ENCODE assay signal across 23 cellular contexts in the genomic region with DNA sequence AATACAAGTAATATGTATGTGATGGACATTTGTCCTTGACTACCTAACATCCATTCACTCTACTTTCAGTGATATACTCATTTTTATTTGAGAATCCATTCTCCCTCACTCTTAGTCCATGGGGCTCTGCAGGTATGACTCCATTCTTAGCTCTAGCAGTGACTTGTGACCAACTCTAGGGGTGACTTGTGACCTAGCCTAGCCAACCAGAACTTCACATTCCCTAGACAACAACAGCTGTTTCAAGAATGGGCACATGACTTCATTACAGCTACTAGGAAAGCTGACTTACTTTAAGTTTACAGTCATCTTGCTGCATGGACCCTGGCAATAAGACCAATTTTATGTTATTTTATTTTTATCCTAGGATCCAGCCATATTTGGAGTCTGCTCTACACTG.
"Had no signal": no experiment of that assay in that cellular context is flagged by ENCODE, and none has a peak within 500 bp of the region (broad histone marks: within the 10 kb centered on the region; RNA-seq: fewer than 3 reads in every experiment).

No MANE protein-coding gene starts in this region.

- H3K27me3 ChIP-seq: adrenal gland, ascending aorta, heart right ventricle, spleen, upper lobe of left lung had no signal

- H3K9me3 Mint-ChIP-seq: activated CD4-positive, alpha-beta T cell treated with anti-CD3 and anti-CD28 coated beads, Interleukin-2, amount 10 ng/mL, durations not matched to agents 7 days and 5 days; activated T-helper 1 cell treated with anti-CD3 and anti-CD28 coated beads, Interleukin-12 subunit alpha, Interleukin-12 subunit beta, Interleukin-2, Interleukin-4 antibody, amounts not matched to agents 30 ng/mL and 10 ng/mL and 1 ng/mL, durations not matched to agents 14 hours and 24 hours and 36 hours; natural killer cell treated with Interleukin-12 subunit alpha and Interleukin-12 subunit beta and Interleukin-15 and Interleukin-18, amount 100 ng/mL, for 72 hours had no signal

- H3K4me1 ChIP-seq: adrenal gland, ascending aorta, heart right ventricle, left ventricle myocardium inferior, spleen, upper lobe of left lung had no signal

- H3K27ac Mint-ChIP-seq: activated CD4-positive, alpha-beta T cell treated with anti-CD3 and anti-CD28 coated beads, Interleukin-2, amount 10 ng/mL, durations not matched to agents 7 days and 5 days; activated CD8-positive, alpha-beta T cell treated with anti-CD3 and anti-CD28 coated beads, Interleukin-2, amount 10 ng/mL, durations not matched to agents 7 days and 5 days; activated naive CD8-positive, alpha-beta T cell; activated T-helper 1 cell treated with anti-CD3 and anti-CD28 coated beads, Interleukin-12 subunit alpha, Interleukin-12 subunit beta, Interleukin-2, Interleukin-4 antibody, amounts not matched to agents 30 ng/mL and 10 ng/mL and 1 ng/mL, durations not matched to agents 14 hours and 24 hours and 36 hours; natural killer cell treated with Interleukin-12 subunit alpha and Interleukin-12 subunit beta and Interleukin-15 and Interleukin-18, amount 100 ng/mL, for 72 hours; progenitor cell of endocrine pancreas; T-helper 17 cell had no signal

- H3K36me3 Mint-ChIP-seq: activated naive CD8-positive, alpha-beta T cell; natural killer cell treated with Interleukin-12 subunit alpha and Interleukin-12 subunit beta and Interleukin-15 and Interleukin-18, amount 100 ng/mL, for 72 hours had no signal

- H3K27me3 Mint-ChIP-seq: progenitor cell of endocrine pancreas had no signal

- H3K27ac ChIP-seq: adrenal gland, ascending aorta, heart right ventricle, left ventricle myocardium inferior, spleen, upper lobe of left lung had no signal

- DNase-seq: activated CD4-positive, alpha-beta T cell treated with anti-CD3 and anti-CD28 coated beads, Interleukin-2, amount 10 ng/mL, durations not matched to agents 7 days and 5 days; activated CD8-positive, alpha-beta T cell treated with anti-CD3 and anti-CD28 coated beads, Interleukin-2, amount 10 ng/mL, durations not matched to agents 7 days and 5 days; adrenal gland; central memory CD4-positive, alpha-beta T cell; dermis blood vessel endothelial cell; effector CD8-positive, alpha-beta T cell; erythroblast; foreskin fibroblast; heart right ventricle; left ventricle myocardium inferior; mammary epithelial cell; retina; spleen; stimulated activated CD4-positive, alpha-beta T cell treated with anti-CD3 and anti-CD28 coated beads, Interleukin-4, amount 100 ng/mL, for 1 hour; stimulated activated naive CD8-positive, alpha-beta T cell treated with anti-CD3 and anti-CD28 coated beads, Interleukin-15, Interleukin-2, amounts not matched to agents 100 U/mL and 50 U/mL, for 24 hours; T-helper 17 cell; upper lobe of left lung had no signal

- H3K36me3 ChIP-seq: adrenal gland, ascending aorta, heart right ventricle, left ventricle myocardium inferior, spleen, upper lobe of left lung had no signal

- H3K4me1 Mint-ChIP-seq: activated CD4-positive, alpha-beta T cell treated with anti-CD3 and anti-CD28 coated beads, Interleukin-2, amount 10 ng/mL, durations not matched to agents 7 days and 5 days; T-helper 17 cell had no signal

- H3K4me3 ChIP-seq: adrenal gland, ascending aorta, heart right ventricle, left ventricle myocardium inferior, spleen, upper lobe of left lung had no signal

- ATAC-seq: activated CD4-positive, CD25-positive, alpha-beta regulatory T cell treated with anti-CD3 and anti-CD28 coated beads, Interleukin-2, amount 50 U/mL, for 24 hours; activated CD8-positive, alpha-beta T cell treated with anti-CD3 and anti-CD28 coated beads, Interleukin-2, amount 10 ng/mL, durations not matched to agents 7 days and 5 days; heart right ventricle; natural killer cell treated with Interleukin-12 subunit alpha and Interleukin-12 subunit beta and Interleukin-15 and Interleukin-18, amount 100 ng/mL, for 72 hours; stimulated activated naive CD8-positive, alpha-beta T cell treated with anti-CD3 and anti-CD28 coated beads, Interleukin-15, Interleukin-2, amounts not matched to agents 100 U/mL and 50 U/mL, for 24 hours; T-helper 17 cell had no signal

- H3K4me3 Mint-ChIP-seq: activated CD4-positive, alpha-beta T cell treated with anti-CD3 and anti-CD28 coated beads, Interleukin-2, amount 10 ng/mL, durations not matched to agents 7 days and 5 days; activated CD8-positive, alpha-beta T cell treated with anti-CD3 and anti-CD28 coated beads, Interleukin-2, amount 10 ng/mL, durations not matched to agents 7 days and 5 days; activated naive CD8-positive, alpha-beta T cell; activated T-helper 1 cell treated with anti-CD3 and anti-CD28 coated beads, Interleukin-12 subunit alpha, Interleukin-12 subunit beta, Interleukin-2, Interleukin-4 antibody, amounts not matched to agents 30 ng/mL and 10 ng/mL and 1 ng/mL, durations not matched to agents 14 hours and 24 hours and 36 hours; natural killer cell treated with Interleukin-12 subunit alpha and Interleukin-12 subunit beta and Interleukin-15 and Interleukin-18, amount 100 ng/mL, for 72 hours; T-helper 17 cell had no signal

- H3K9me3 ChIP-seq: adrenal gland, ascending aorta, heart right ventricle, left ventricle myocardium inferior, spleen, upper lobe of left lung had no signal
